ENCODE assay signal across 33 cellular contexts in genomic region chr20:36159833-36160232, GRCh38.
"Had no signal": no experiment of that assay in that cellular context is flagged by ENCODE, and none has a peak within 500 bp of the region (broad histone marks: within the 10 kb centered on the region; RNA-seq: fewer than 3 reads in every experiment).

No MANE protein-coding gene starts in this region.

- ATAC-seq: activated CD8-positive, alpha-beta T cell treated with anti-CD3 and anti-CD28 coated beads for 36 hours; activated naive CD4-positive, alpha-beta T cell treated with anti-CD3 and anti-CD28 coated beads, Interleukin-2, amount 50 U/mL, for 72 hours; activated T-cell treated with anti-CD3 and anti-CD28 coated beads, Interleukin-2, amount 50 U/mL, for 4 hours; activated T-cell treated with anti-CD3 and anti-CD28 coated beads, Interleukin-2, amount 50 U/mL, for 72 hours; activated T-helper 17 cell treated with anti-CD3 and anti-CD28 coated beads, Interleukin-2, amount 50 U/mL, for 72 hours; body of pancreas had no signal

- H3K27ac ChIP-seq: body of pancreas, brain microvascular endothelial cell, breast epithelium, VCaP had no signal

- DNase-seq: activated B cell treated with CpG ODN at 0.5 μM for 24 hours; activated CD4-positive, alpha-beta memory T cell treated with anti-CD3 and anti-CD28 coated beads for 36 hours; activated CD4-positive, alpha-beta T cell treated with anti-CD3 and anti-CD28 coated beads for 4 hours; activated CD4-positive, alpha-beta T cell treated with anti-CD3 and anti-CD28 coated beads, Interleukin-2, amount 10 ng/mL, durations not matched to agents 24 days and 14 days; activated CD4-positive, alpha-beta T cell treated with anti-CD3 and anti-CD28 coated beads, Interleukin-2, amount 50 U/mL, for 1 hour; activated CD4-positive, alpha-beta T cell treated with anti-CD3 and anti-CD28 coated beads, Interleukin-2, amount 50 U/mL, for 4 hours; activated CD4-positive, CD25-positive, alpha-beta regulatory T cell treated with anti-CD3 and anti-CD28 coated beads, Interleukin-2, amount 50 U/mL, for 72 hours; activated CD8-positive, alpha-beta memory T cell treated with anti-CD3 and anti-CD28 coated beads, Interleukin-2, amount 50 U/mL, for 4 hours; activated CD8-positive, alpha-beta T cell treated with anti-CD3 and anti-CD28 coated beads for 36 hours; activated effector memory CD4-positive, alpha-beta T cell treated with anti-CD3 and anti-CD28 coated beads, Interleukin-2, amount 50 U/mL, for 16 hours; activated gamma-delta T cell treated with Interleukin-2 at 50 U/mL for 16 hours; activated naive CD4-positive, alpha-beta T cell; activated naive CD4-positive, alpha-beta T cell treated with anti-CD3 and anti-CD28 coated beads for 36 hours; activated naive CD4-positive, alpha-beta T cell treated with anti-CD3 and anti-CD28 coated beads, Interleukin-2, amount 50 U/mL, for 16 hours; activated naive CD8-positive, alpha-beta T cell treated with anti-CD3 and anti-CD28 coated beads for 36 hours; activated T-cell treated with anti-CD3 and anti-CD28 coated beads for 4 hours; activated T-cell treated with anti-CD3 and anti-CD28 coated beads, Interleukin-2, amount 50 U/mL, for 1 hour; activated T-cell treated with anti-CD3 and anti-CD28 coated beads, Interleukin-2, amount 50 U/mL, for 4 hours; activated T-cell treated with anti-CD3 and anti-CD28 coated beads, Interleukin-2, amount 50 U/mL, for 72 hours; amygdala; aorta; body of pancreas; brain microvascular endothelial cell; cerebellar nuclear complex; T-helper 1 cell; T-helper 2 cell; T-helper 9 cell had no signal

- H3K27me3 ChIP-seq: body of pancreas, brain microvascular endothelial cell, breast epithelium had no signal

- FAIRE-seq: astrocyte, TTC549 had no signal

- H3K4me3 ChIP-seq: body of pancreas, breast epithelium had no signal

- H3K4me1 ChIP-seq: breast epithelium had no signal

- H3K9me3 ChIP-seq: body of pancreas, breast epithelium had no signal

- H3K36me3 ChIP-seq: brain microvascular endothelial cell, breast epithelium had no signal
